ENCODE assay signal across 15 cellular contexts in genomic region chr17:27598337-27599050, GRCh38.
"Had no signal": no experiment of that assay in that cellular context is flagged by ENCODE, and none has a peak within 500 bp of the region (broad histone marks: within the 10 kb centered on the region; RNA-seq: fewer than 3 reads in every experiment).

No MANE protein-coding gene starts in this region.

- H3K27ac ChIP-seq: parathyroid adenoma, right atrium auricular region had no signal

- H3K27me3 ChIP-seq: heart right ventricle, right atrium auricular region, tibial nerve had no signal

- H3K9me3 ChIP-seq: heart right ventricle, right atrium auricular region, tibial nerve had no signal

- DNase-seq: activated CD4-positive, alpha-beta T cell treated with anti-CD3 and anti-CD28 coated beads, Interleukin-2, amount 50 U/mL, for 1 hour; activated gamma-delta T cell; activated T-cell treated with anti-CD3 and anti-CD28 coated beads, Interleukin-2, amount 50 U/mL, for 1 hour; central memory CD4-positive, alpha-beta T cell; cortex of kidney; effector CD8-positive, alpha-beta T cell; foreskin melanocyte; heart right ventricle; SHP77 treated with DMSO at 0.1 percent for 48 hours; stimulated activated CD4-positive, alpha-beta T cell treated with anti-CD3 and anti-CD28 coated beads, Interleukin-4, amount 100 ng/mL, for 24 hours; stimulated activated naive CD4-positive, alpha-beta T cell treated with Interleukin-2 at 50 U/mL for 16 hours; T-helper 2 cell had no signal

- ATAC-seq: heart right ventricle had no signal

- H2AFZ ChIP-seq: parathyroid adenoma had no signal

- H3K9ac ChIP-seq: parathyroid adenoma had no signal

- H3K4me3 ChIP-seq: heart right ventricle, right atrium auricular region, tibial nerve had no signal

- H3K4me1 ChIP-seq: parathyroid adenoma had no signal
